In genomic region chr3:86180696-86181095, GRCh38 we compare ENCODE assay signal across 10 cellular contexts.
DNase-seq lines count a peak whose midpoint lies in the region; FAIRE-seq and TF ChIP-seq lines count a peak whose summit lies in the region.
"Had no signal": no experiment of that assay in that cellular context is flagged by ENCODE, and none has a peak within 500 bp of the region (broad histone marks: within the 10 kb centered on the region; RNA-seq: fewer than 3 reads in every experiment).

No MANE protein-coding gene starts in this region.

- no peak overlapping the region for H3K27ac Mint-ChIP-seq in progenitor cell of endocrine pancreas
- no peak overlapping the region for H3K27ac Mint-ChIP-seq in activated T-helper 2 cell treated with anti-CD3 and anti-CD28 coated beads, Interferon-gamma antibody, Interleukin-2, Interleukin-4, amounts not matched to agents 10 μg/mL and 5 μg/mL and 100 μg/mL, durations not matched to agents 14 hours and 24 hours and 36 hours
- H3K27ac Mint-ChIP-seq: activated naive CD4-positive, alpha-beta T cell treated with anti-CD3 and anti-CD28 coated beads, Interleukin-2, amount 50 U/mL, for 24 hours had no signal

- peak; percentile 41 for DNase-seq in HEK293T (ENCODE audit: extremely low spot score)
- peak; percentile 3 for DNase-seq in NCI-H2227 treated with DMSO at 0.1 percent for 48 hours (lab: John Stamatoyannopoulos, UW)
- DNase-seq in bronchial epithelial cell (ENCODE audit: low read depth), result peak; percentile 20
- no peak for DNase-seq in progenitor cell of endocrine pancreas (ENCODE audit: low spot score, unreplicated experiment)
- DNase-seq in activated T-helper 2 cell treated with anti-CD3 and anti-CD28 coated beads, Interferon-gamma antibody, Interleukin-2, Interleukin-4, amounts not matched to agents 10 μg/mL and 5 μg/mL and 100 μg/mL, durations not matched to agents 14 hours and 24 hours and 36 hours (ENCODE audit: low spot score), result no peak
- no peak for DNase-seq in EL
- no peak for DNase-seq in DMS153 (lab: John Stamatoyannopoulos, UW)
- DNase-seq: activated CD4-positive, alpha-beta T cell treated with anti-CD3 and anti-CD28 coated beads for 4 hours; stimulated activated CD4-positive, alpha-beta T cell treated with anti-CD3 and anti-CD28 coated beads, Interleukin-4, amount 100 ng/mL, for 4 hours had no signal

- H3K9me3 Mint-ChIP-seq in progenitor cell of endocrine pancreas (ENCODE audit: low read depth), result peaks cover 4% of the 10 kb centered on the region
- H3K9me3 Mint-ChIP-seq in activated T-helper 2 cell treated with anti-CD3 and anti-CD28 coated beads, Interferon-gamma antibody, Interleukin-2, Interleukin-4, amounts not matched to agents 10 μg/mL and 5 μg/mL and 100 μg/mL, durations not matched to agents 14 hours and 24 hours and 36 hours, result peaks cover 25% of the 10 kb centered on the region

- no peak for TF ChIP-seq CTCF in bronchial epithelial cell (IDR thresholded peaks at IDR 0.05; ENCODE audit: insufficient read depth, low read length, severe bottlenecking)
- peak; percentile 33 for TF ChIP-seq CTCF in progenitor cell of endocrine pancreas (IDR thresholded peaks at IDR 0.05; ENCODE audit: unreplicated experiment)

- H3K4me1 Mint-ChIP-seq in progenitor cell of endocrine pancreas (ENCODE audit: low read depth), result peaks cover 43% of the 10 kb centered on the region
- H3K4me1 Mint-ChIP-seq in activated T-helper 2 cell treated with anti-CD3 and anti-CD28 coated beads, Interferon-gamma antibody, Interleukin-2, Interleukin-4, amounts not matched to agents 10 μg/mL and 5 μg/mL and 100 μg/mL, durations not matched to agents 14 hours and 24 hours and 36 hours (ENCODE audit: low read depth), result no peaks in the 10 kb centered on the region
- H3K4me1 Mint-ChIP-seq: activated naive CD4-positive, alpha-beta T cell treated with anti-CD3 and anti-CD28 coated beads, Interleukin-2, amount 50 U/mL, for 24 hours had no signal

- CTCF ChIA-PET in HEK293T (lab: Yijun Ruan, JAX), result no interaction called here

- no peaks in the 10 kb centered on the region for H3K27me3 ChIP-seq in bronchial epithelial cell (ENCODE audit: control insufficient read depth, insufficient read depth, low read length)

- intact Hi-C loops in activated T-helper 2 cell treated with anti-CD3 and anti-CD28 coated beads, Interferon-gamma antibody, Interleukin-2, Interleukin-4, amounts not matched to agents 10 μg/mL and 5 μg/mL and 100 μg/mL, durations not matched to agents 14 hours and 24 hours and 36 hours (cut with micrococcal nuclease), result no loop called here

- no peaks in the 10 kb centered on the region for H3K36me3 Mint-ChIP-seq in progenitor cell of endocrine pancreas (ENCODE audit: insufficient read depth)
- no peaks in the 10 kb centered on the region for H3K36me3 Mint-ChIP-seq in activated T-helper 2 cell treated with anti-CD3 and anti-CD28 coated beads, Interferon-gamma antibody, Interleukin-2, Interleukin-4, amounts not matched to agents 10 μg/mL and 5 μg/mL and 100 μg/mL, durations not matched to agents 14 hours and 24 hours and 36 hours (ENCODE audit: low read depth)
- H3K36me3 Mint-ChIP-seq: activated naive CD4-positive, alpha-beta T cell treated with anti-CD3 and anti-CD28 coated beads, Interleukin-2, amount 50 U/mL, for 24 hours had no signal

- no peaks in the 10 kb centered on the region for H3K36me3 ChIP-seq in bronchial epithelial cell (ENCODE audit: control insufficient read depth, insufficient read depth, low read length)

- POLR2A ChIA-PET in HEK293T (lab: Yijun Ruan, JAX), result no interaction called here

- H3K4me3 Mint-ChIP-seq in progenitor cell of endocrine pancreas (ENCODE audit: low read depth), result no peak overlapping the region
- H3K4me3 Mint-ChIP-seq in activated T-helper 2 cell treated with anti-CD3 and anti-CD28 coated beads, Interferon-gamma antibody, Interleukin-2, Interleukin-4, amounts not matched to agents 10 μg/mL and 5 μg/mL and 100 μg/mL, durations not matched to agents 14 hours and 24 hours and 36 hours (ENCODE audit: low read depth), result no peak overlapping the region
- H3K4me3 Mint-ChIP-seq: activated naive CD4-positive, alpha-beta T cell treated with anti-CD3 and anti-CD28 coated beads, Interleukin-2, amount 50 U/mL, for 24 hours had no signal

- no peaks in the 10 kb centered on the region for H3K27me3 Mint-ChIP-seq in progenitor cell of endocrine pancreas
- H3K27me3 Mint-ChIP-seq in activated T-helper 2 cell treated with anti-CD3 and anti-CD28 coated beads, Interferon-gamma antibody, Interleukin-2, Interleukin-4, amounts not matched to agents 10 μg/mL and 5 μg/mL and 100 μg/mL, durations not matched to agents 14 hours and 24 hours and 36 hours (ENCODE audit: low read depth), result no peaks in the 10 kb centered on the region
- H3K27me3 Mint-ChIP-seq: activated naive CD4-positive, alpha-beta T cell treated with anti-CD3 and anti-CD28 coated beads, Interleukin-2, amount 50 U/mL, for 24 hours had no signal

- FAIRE-seq in bronchial epithelial cell (lab: Jason Lieb, UNC), result no peak

- no peak overlapping the region for H3K4me3 ChIP-seq in bronchial epithelial cell (ENCODE audit: low read depth, low read length)

TF ChIP-seq in HEK293T, 16 proteins besides CTCF, POLR2A, EP300 and RAD21:
- TF ChIP-seq BHLHE40 (IDR thresholded peaks at IDR 0.05; ENCODE audit: borderline replicate concordance) (no peak), SP1 (IDR thresholded peaks at IDR 0.05) (no peak), TARDBP (IDR thresholded peaks at IDR 0.05) (no peak), ZNF384 (IDR thresholded peaks at IDR 0.05) (no peak), ARNT (IDR thresholded peaks at IDR 0.05) (no peak), NFRKB (IDR thresholded peaks at IDR 0.05) (no peak), HDGF (IDR thresholded peaks at IDR 0.05; ENCODE audit: borderline replicate concordance) (no peak), FOXA1 (IDR thresholded peaks at IDR 0.05) (no peak)
- TF ChIP-seq, protein P1, sequence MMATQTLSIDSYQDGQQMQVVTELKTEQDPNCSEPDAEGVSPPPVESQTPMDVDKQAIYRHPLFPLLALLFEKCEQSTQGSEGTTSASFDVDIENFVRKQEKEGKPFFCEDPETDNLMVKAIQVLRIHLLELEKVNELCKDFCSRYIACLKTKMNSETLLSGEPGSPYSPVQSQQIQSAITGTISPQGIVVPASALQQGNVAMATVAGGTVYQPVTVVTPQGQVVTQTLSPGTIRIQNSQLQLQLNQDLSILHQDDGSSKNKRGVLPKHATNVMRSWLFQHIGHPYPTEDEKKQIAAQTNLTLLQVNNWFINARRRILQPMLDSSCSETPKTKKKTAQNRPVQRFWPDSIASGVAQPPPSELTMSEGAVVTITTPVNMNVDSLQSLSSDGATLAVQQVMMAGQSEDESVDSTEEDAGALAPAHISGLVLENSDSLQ (IDR thresholded peaks at IDR 0.05), result no peak

Comparison
In these comparisons a context has a peak if more than half of its experiments do, and no peak if none do; other contexts are left out.
1. DNase-seq: peak in HEK293T (single experiment), NCI-H2227 treated with DMSO at 0.1 percent for 48 hours (single experiment) and bronchial epithelial cell (single experiment); none in progenitor cell of endocrine pancreas (single experiment), activated T-helper 2 cell treated with anti-CD3 and anti-CD28 coated beads, Interferon-gamma antibody, Interleukin-2, Interleukin-4, amounts not matched to agents 10 μg/mL and 5 μg/mL and 100 μg/mL, durations not matched to agents 14 hours and 24 hours and 36 hours (single experiment), EL (single experiment) and DMS153 (single experiment).